Comparison of ENCODE assay signal across 22 cellular contexts in the genomic region with DNA sequence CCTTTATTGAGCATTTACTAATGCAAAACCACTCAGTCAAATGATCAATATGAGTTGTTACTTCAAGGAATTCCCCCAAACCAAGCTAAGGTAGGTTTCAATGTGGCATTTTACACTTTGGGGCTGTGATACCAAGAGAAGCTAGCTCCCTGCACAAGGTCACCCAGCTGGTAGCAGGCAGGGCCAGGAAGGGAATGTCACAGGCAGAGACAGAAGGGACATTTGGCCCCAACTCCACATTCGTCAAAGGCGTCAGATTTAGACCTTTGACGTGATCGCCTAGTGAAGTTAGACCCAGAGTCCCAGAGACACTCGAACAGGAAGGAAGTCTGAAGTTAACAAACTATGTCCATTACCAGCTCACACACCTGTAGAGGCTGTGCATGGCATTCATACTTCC. TPM values are rescaled to one million over a fixed set of nuclear protein-coding genes. Genes with fewer than 3 reads are reported as not detected.
A peak's percentile ranks its signal among the peaks of the same experiment; 100 is the strongest.
DNase-seq lines count a peak whose midpoint lies in the region; ATAC-seq, FAIRE-seq and TF ChIP-seq lines count a peak whose summit lies in the region.
"Had no signal": no experiment of that assay in that cellular context is flagged by ENCODE, and none has a peak within 500 bp of the region (broad histone marks: within the 10 kb centered on the region; RNA-seq: fewer than 3 reads in every experiment).

No MANE protein-coding gene starts in this region.

- no peaks in the 10 kb centered on the region for H3K27me3 Mint-ChIP-seq in naive B cell
- no peaks in the 10 kb centered on the region for H3K27me3 Mint-ChIP-seq in activated CD4-positive, alpha-beta T cell treated with anti-CD3 and anti-CD28 coated beads for 36 hours
- no peaks in the 10 kb centered on the region for H3K27me3 Mint-ChIP-seq in activated CD4-positive, alpha-beta T cell treated with anti-CD3 and anti-CD28 coated beads, Interleukin-2, amount 10 ng/mL, durations not matched to agents 24 days and 14 days
- H3K27me3 Mint-ChIP-seq: CD4-positive, CD25-positive, alpha-beta regulatory T cell had no signal

- H3K23me2 ChIP-seq in H1 (ENCODE audit: low read depth, low read length) = peaks cover 2% of the 10 kb centered on the region; the same call in 1 of the 2 replicates

- H3K56ac ChIP-seq in H1 (replicated peaks; ENCODE audit: insufficient read length, low read depth, low read length) = no peak overlapping the region

- no peak for ATAC-seq in HepG2
- no peak for ATAC-seq in right lobe of liver
- peak; percentile 53 to 85 for ATAC-seq in naive B cell (ENCODE audit: low read depth in 2 of 2)
- ATAC-seq in activated CD4-positive, alpha-beta T cell treated with anti-CD3 and anti-CD28 coated beads for 36 hours = no peak

- no peak for TF ChIP-seq RAD21 in HepG2 (CRISPR knock-in tag; IDR thresholded peaks at IDR 0.05)
- no peak for TF ChIP-seq RAD21 in H1 (IDR thresholded peaks at IDR 0.05 in 1 of 2, conservative IDR thresholded peaks at IDR 0.05 in 1 of 2; ENCODE audit: low read depth in 2 of 2, low read length in 2 of 2)

- 21% methylated on average over 5 of the region's 5 CpGs for WGBS in HepG2 (ENCODE audit: low lambda C conversion rate)
- 63% methylated on average over 2 of the region's 5 CpGs for WGBS in right lobe of liver (ENCODE audit: insufficient coverage, low coverage, low lambda C conversion rate, missing lambda C conversion rate)
- 85% methylated on average over 5 of the region's 5 CpGs; no CpG with 5 or more reads in 1 of the 2 experiments for WGBS in H1 (ENCODE audit: extremely low coverage in 1 of 2, insufficient coverage in 1 of 2, insufficient read length in 1 of 2, insufficient replicate concordance in 2 of 2, low coverage in 1 of 2, low lambda C conversion rate in 2 of 2, missing lambda C conversion rate in 1 of 2), 2 experiments

- H3K4me1 ChIP-seq in HepG2 (ENCODE audit: insufficient read depth, low read length) = peaks cover 61% of the 10 kb centered on the region
- no peaks in the 10 kb centered on the region for H3K4me1 ChIP-seq in right lobe of liver
- peaks cover 0 to 2% (median 0%) of the 10 kb centered on the region in 4 experiments; a peak in 1 of 7 replicates for H3K4me1 ChIP-seq in H1 (replicated peaks in 1 of 4; ENCODE audit: control insufficient read depth in 3 of 4, insufficient read depth in 4 of 4, low read length in 3 of 4)

- no peak for TF ChIP-seq CTCF in HepG2 (CRISPR knock-in tag; IDR thresholded peaks at IDR 0.05)
- TF ChIP-seq CTCF in right lobe of liver (IDR thresholded peaks at IDR 0.05) = no peak
- TF ChIP-seq CTCF in H1 (IDR thresholded peaks at IDR 0.05; ENCODE audit: control extremely low read depth in 1 of 3, insufficient read depth in 1 of 3, low read depth in 1 of 3, low read length in 3 of 3) = no peak

- in situ Hi-C loops in HepG2 (cut with HindIII; ENCODE audit: extremely low pct_ligation_motif_present, low pct_unique_long_range_greater_than_20kb) = no loop called here

- H2BK120ac ChIP-seq in H1 (replicated peaks; ENCODE audit: low read depth, low read length) = no peak overlapping the region

- peak overlapping the region in 1 of 8 donors; percentile 23 for H3K4me3 Mint-ChIP-seq in naive B cell
- no peak overlapping the region for H3K4me3 Mint-ChIP-seq in activated CD4-positive, alpha-beta T cell treated with anti-CD3 and anti-CD28 coated beads for 36 hours
- no peak overlapping the region for H3K4me3 Mint-ChIP-seq in activated CD4-positive, alpha-beta T cell treated with anti-CD3 and anti-CD28 coated beads, Interleukin-2, amount 10 ng/mL, durations not matched to agents 24 days and 14 days
- H3K4me3 Mint-ChIP-seq: CD4-positive, CD25-positive, alpha-beta regulatory T cell had no signal

- no peak for TF ChIP-seq EP300 in HepG2 (IDR thresholded peaks at IDR 0.05; ENCODE audit: low read depth in 2 of 2, low read length in 2 of 2)
- TF ChIP-seq EP300 in HepG2 (CRISPR knock-in tag; IDR thresholded peaks at IDR 0.05; ENCODE audit: borderline replicate concordance) = no peak
- no peak for TF ChIP-seq EP300 in H1 (IDR thresholded peaks at IDR 0.05; ENCODE audit: borderline replicate concordance in 1 of 2, low read depth in 2 of 2, low read length in 2 of 2)

- no peak overlapping the region for H2BK15ac ChIP-seq in H1 (ENCODE audit: low read length)

- H3K9me3 ChIP-seq in HepG2 (ENCODE audit: low read length) (no peaks in the 10 kb centered on the region), right lobe of liver (no peaks in the 10 kb centered on the region), H1 (ENCODE audit: insufficient read depth in 2 of 2, low read depth in 1 of 2, low read length in 1 of 2) (no peaks in the 10 kb centered on the region)
- H3K9me3 ChIP-seq: upper lobe of left lung had no signal

- H2AFZ ChIP-seq in HepG2 (ENCODE audit: low read length) = no peak overlapping the region
- no peak overlapping the region for H2AFZ ChIP-seq in H1 (ENCODE audit: low read length)
- H2AFZ ChIP-seq: PC-9 had no signal

- H4K8ac ChIP-seq in H1 (ENCODE audit: extremely low read depth, insufficient read depth, low read length) = no peak overlapping the region

- no peak overlapping the region for H2BK5ac ChIP-seq in H1 (ENCODE audit: low read depth, low read length)

- CTCF ChIA-PET in HepG2 (lab: Yijun Ruan, JAX; ENCODE audit: low intra/inter-chr PET ratio, low total read pairs) (no interaction called here), H1 (lab: Charles Lee; ENCODE audit: partially characterized antibody) (interaction anchor here (1.6 kb wide), 1 partner anchor 38 kb away, joined by 4 read pairs; no protein-coding TSS in a partner anchor)
- CTCF ChIA-PET in activated CD4-positive, alpha-beta T cell treated with anti-CD3 and anti-CD28 coated beads for 36 hours (lab: Charles Lee) = interaction anchor here (0.9 kb wide), 1 partner anchor 10 kb away, joined by 3 read pairs; no protein-coding TSS in a partner anchor

- H3K36me3 ChIP-seq in HepG2 (replicated peaks in 1 of 2; ENCODE audit: control insufficient read depth in 1 of 2, insufficient read depth in 2 of 2, low read length in 2 of 2) = no peaks in the 10 kb centered on the region
- no peaks in the 10 kb centered on the region for H3K36me3 ChIP-seq in right lobe of liver
- no peaks in the 10 kb centered on the region for H3K36me3 ChIP-seq in H1 (ENCODE audit: control insufficient read depth in 2 of 4, insufficient read depth in 4 of 4, low read length in 3 of 4)
- H3K36me3 ChIP-seq: upper lobe of left lung had no signal

- no peak overlapping the region for H3K18ac ChIP-seq in H1 (ENCODE audit: extremely low read depth, low read length)

- no peak overlapping the region for H4K5ac ChIP-seq in H1 (ENCODE audit: insufficient read length, low read depth, low read length)

- intact Hi-C loops in HepG2 (cut with micrococcal nuclease; ENCODE audit: unreplicated experiment) (loop anchor here (2.0 kb wide), 1 partner anchor 15 kb away; no protein-coding TSS in a partner anchor), right lobe of liver (cut with DNase I) (no loop called here)
- intact Hi-C loops in activated CD4-positive, alpha-beta T cell treated with anti-CD3 and anti-CD28 coated beads for 36 hours (cut with DNase I, micrococcal nuclease) = no loop called here
- intact Hi-C loops in activated CD4-positive, alpha-beta T cell treated with anti-CD3 and anti-CD28 coated beads, Interleukin-2, amount 10 ng/mL, durations not matched to agents 24 days and 14 days (cut with micrococcal nuclease) = no loop called here

- H3K27me3 ChIP-seq in HepG2 (ENCODE audit: control insufficient read depth in 1 of 2, insufficient read depth in 2 of 2, low read length in 2 of 2) (no peaks in the 10 kb centered on the region), right lobe of liver (no peaks in the 10 kb centered on the region), H1 (replicated peaks in 1 of 4; ENCODE audit: control insufficient read depth in 3 of 4, extremely low read depth in 1 of 4, insufficient read depth in 3 of 4, low read length in 3 of 4) (no peaks in the 10 kb centered on the region)
- H3K27me3 ChIP-seq: upper lobe of left lung had no signal

- H3K27ac ChIP-seq in HepG2 (ENCODE audit: extremely low read length, insufficient read depth, low read length) = no peak overlapping the region
- no peak overlapping the region for H3K27ac ChIP-seq in right lobe of liver
- H3K27ac ChIP-seq in H1 (ENCODE audit: low read depth, low read length) = no peak overlapping the region
- H3K27ac ChIP-seq: PC-9, skin epidermis, upper lobe of left lung had no signal

- H3K79me2 ChIP-seq in HepG2 (ENCODE audit: insufficient read depth, low read length) (no peaks in the 10 kb centered on the region), H1 (ENCODE audit: control insufficient read depth in 1 of 2, insufficient read depth in 2 of 2, low read length in 2 of 2) (no peaks in the 10 kb centered on the region)

- H4K20me1 ChIP-seq in HepG2 (ENCODE audit: insufficient read depth, low read length) (no peaks in the 10 kb centered on the region), H1 (replicated peaks in 1 of 2; ENCODE audit: control insufficient read depth in 1 of 2, insufficient read depth in 2 of 2, low read length in 2 of 2) (no peaks in the 10 kb centered on the region)

- no peaks in the 10 kb centered on the region for H3K36me3 Mint-ChIP-seq in naive B cell
- H3K36me3 Mint-ChIP-seq in activated CD4-positive, alpha-beta T cell treated with anti-CD3 and anti-CD28 coated beads for 36 hours (ENCODE audit: low read depth) = no peaks in the 10 kb centered on the region
- no peaks in the 10 kb centered on the region for H3K36me3 Mint-ChIP-seq in activated CD4-positive, alpha-beta T cell treated with anti-CD3 and anti-CD28 coated beads, Interleukin-2, amount 10 ng/mL, durations not matched to agents 24 days and 14 days (ENCODE audit: low read depth)
- H3K36me3 Mint-ChIP-seq: CD4-positive, CD25-positive, alpha-beta regulatory T cell had no signal

- BruUV-seq in HepG2 (replicated peaks; lab: Mats Ljungman, UMichigan) = no TSS peak

- DNase-seq in HepG2 (ENCODE audit: low spot score) = peak; percentile 26
- DNase-seq in right lobe of liver = no peak
- DNase-seq in H1 (ENCODE audit: low read depth in 1 of 2, low spot score in 2 of 2) = no peak
- no peak for DNase-seq in naive B cell
- DNase-seq in activated CD4-positive, alpha-beta T cell treated with anti-CD3 and anti-CD28 coated beads for 36 hours = no peak
- no peak for DNase-seq in activated CD4-positive, alpha-beta T cell treated with anti-CD3 and anti-CD28 coated beads, Interleukin-2, amount 10 ng/mL, durations not matched to agents 24 days and 14 days
- no peak for DNase-seq in DMS153 treated with DMSO at 0.1 percent for 48 hours (lab: John Stamatoyannopoulos, UW; ENCODE audit: unreplicated experiment)
- no peak for DNase-seq in inferior parietal cortex (ENCODE audit: extremely low spot score)
- DNase-seq: activated T-cell treated with anti-CD3 and anti-CD28 coated beads, Interleukin-2, amount 50 U/mL, for 1 hour; CD4-positive, CD25-positive, alpha-beta regulatory T cell; effector CD4-positive, alpha-beta T cell; HCEC 1CT; MV-4-11; NCI-H2081; NCI-H526; PC-9; upper lobe of left lung had no signal

- peaks cover 0 to 1% (median 0%) of the 10 kb centered on the region in 7 donors for H3K9me3 Mint-ChIP-seq in naive B cell
- no peaks in the 10 kb centered on the region for H3K9me3 Mint-ChIP-seq in activated CD4-positive, alpha-beta T cell treated with anti-CD3 and anti-CD28 coated beads for 36 hours (ENCODE audit: low read depth)
- H3K9me3 Mint-ChIP-seq in activated CD4-positive, alpha-beta T cell treated with anti-CD3 and anti-CD28 coated beads, Interleukin-2, amount 10 ng/mL, durations not matched to agents 24 days and 14 days = no peaks in the 10 kb centered on the region
- H3K9me3 Mint-ChIP-seq: activated naive CD4-positive, alpha-beta T cell treated with anti-CD3 and anti-CD28 coated beads, Interleukin-2, amount 50 U/mL, for 72 hours had no signal

- no peak overlapping the region for H3K14ac ChIP-seq in H1 (ENCODE audit: insufficient read length)

- H3K4ac ChIP-seq in H1 (replicated peaks; ENCODE audit: insufficient read length, low read depth, low read length) = no peak overlapping the region

- H3K9ac ChIP-seq in HepG2 (ENCODE audit: insufficient read depth, low read depth, low read length) (no peak overlapping the region), H1 (replicated peaks in 1 of 4; ENCODE audit: extremely low read depth in 1 of 4, low read depth in 3 of 4, low read length in 3 of 4) (no peak overlapping the region)

- no peak overlapping the region for H2BK20ac ChIP-seq in H1 (ENCODE audit: low read length)

- no peak for TF ChIP-seq POLR2A in HepG2 (IDR thresholded peaks at IDR 0.05; ENCODE audit: insufficient read depth in 1 of 2, low read depth in 2 of 2, low read length in 2 of 2)
- no peak for TF ChIP-seq POLR2A in right lobe of liver (IDR thresholded peaks at IDR 0.05)
- no peak for TF ChIP-seq POLR2A in H1 (IDR thresholded peaks at IDR 0.05; ENCODE audit: control extremely low read depth in 1 of 2, low read depth in 2 of 2, low read length in 2 of 2)

- POLR2A ChIA-PET in HepG2 (lab: Yijun Ruan, JAX) = interaction anchor here (1.4 to 2.9 kb wide), 2 partner anchors 130 to 142 kb away, joined by 4 to 14 read pairs; a partner anchor contains a TSS
- POLR2A ChIA-PET in H1 (lab: Charles Lee; ENCODE audit: partially characterized antibody) = no interaction called here
- POLR2A ChIA-PET in activated CD4-positive, alpha-beta T cell treated with anti-CD3 and anti-CD28 coated beads for 36 hours (lab: Charles Lee) = interaction anchor here (0.6 kb wide), 1 partner anchor 86 kb away, joined by 4 read pairs; no protein-coding TSS in a partner anchor

- no peak overlapping the region for H4K91ac ChIP-seq in H1 (replicated peaks; ENCODE audit: insufficient read length, low read length)

- FAIRE-seq in HepG2 (lab: Jason Lieb, UNC) = no peak
- FAIRE-seq in H1 (lab: Jason Lieb, UNC) = no peak
- FAIRE-seq: A204.1, TTC549 had no signal

- H3K4me2 ChIP-seq in HepG2 (ENCODE audit: low read depth, low read length) = peak overlapping the region; percentile 33; the same call in 1 of the 2 replicates
- H3K4me2 ChIP-seq in H1 (ENCODE audit: insufficient read depth in 1 of 2, low read depth in 2 of 2, low read length in 2 of 2) = no peak overlapping the region
- H3K4me2 ChIP-seq: PC-9 had no signal

- peak overlapping the region; percentile 68; the same call in 1 of the 2 replicates for H2BK12ac ChIP-seq in H1 (ENCODE audit: low read depth, low read length)

- peaks cover 4 to 7% (median 6%) of the 10 kb centered on the region in 3 donors for H3K4me1 Mint-ChIP-seq in naive B cell
- peaks cover 9% of the 10 kb centered on the region for H3K4me1 Mint-ChIP-seq in activated CD4-positive, alpha-beta T cell treated with anti-CD3 and anti-CD28 coated beads for 36 hours
- peaks cover 10% of the 10 kb centered on the region for H3K4me1 Mint-ChIP-seq in activated CD4-positive, alpha-beta T cell treated with anti-CD3 and anti-CD28 coated beads, Interleukin-2, amount 10 ng/mL, durations not matched to agents 24 days and 14 days

- H3K27ac Mint-ChIP-seq in naive B cell = peak overlapping the region in 5 of 6 donors; percentile 17 to 88 (median 47)
- no peak overlapping the region for H3K27ac Mint-ChIP-seq in activated CD4-positive, alpha-beta T cell treated with anti-CD3 and anti-CD28 coated beads for 36 hours
- no peak overlapping the region for H3K27ac Mint-ChIP-seq in activated CD4-positive, alpha-beta T cell treated with anti-CD3 and anti-CD28 coated beads, Interleukin-2, amount 10 ng/mL, durations not matched to agents 24 days and 14 days

- 0 out of 6 replicates have a peak overlapping the region, but pooled peaks of 1 of the 3 experiments have one; percentile 8 for H3K4me3 ChIP-seq in HepG2 (replicated peaks in 1 of 3; ENCODE audit: insufficient read depth in 1 of 3, low read depth in 2 of 3, low read length in 3 of 3)
- H3K4me3 ChIP-seq in right lobe of liver = no peak overlapping the region
- H3K4me3 ChIP-seq in H1 (ENCODE audit: extremely low read depth in 1 of 4, insufficient read depth in 2 of 4, low read depth in 3 of 4, low read length in 4 of 4) = no peak overlapping the region
- H3K4me3 ChIP-seq: PC-9, skin epidermis, upper lobe of left lung had no signal

- no peak overlapping the region for H2AK5ac ChIP-seq in H1 (ENCODE audit: low read depth, low read length)

- peak overlapping the region; percentile 70 for H3K23ac ChIP-seq in H1 (ENCODE audit: insufficient read length)

- no peaks in the 10 kb centered on the region for H3K79me1 ChIP-seq in H1 (ENCODE audit: low read depth, low read length)

RNA-seq across cellular contexts. Expression of a gene that starts 5.5 kb away (rescaled TPM):
- 53.7 and 72.7 TPM in 2 replicates for total RNA-seq in HepG2 (2016; rRNA removed; fragmentation: Illumina TruSeq; extraction: Trizol)
- total RNA-seq in HepG2 (2016; cell fraction: cytosol; rRNA removed; fragmentation: Illumina TruSeq; extraction: Trizol; ENCODE audit: low read depth) = 52.2 and 56.7 TPM in 2 replicates
- total RNA-seq in HepG2 (2016; cell fraction: insoluble cytoplasmic fraction; rRNA removed; fragmentation: Illumina TruSeq; extraction: Trizol) = 50.1 and 65.9 TPM in 2 replicates
- 45.7 and 53.5 TPM in 2 replicates for total RNA-seq in HepG2 (2016; cell fraction: membrane; rRNA removed; fragmentation: Illumina TruSeq; extraction: Trizol)
- 131 and 149 TPM in 2 replicates for total RNA-seq in HepG2 (2016; cell fraction: nucleus; rRNA removed; fragmentation: Illumina TruSeq; extraction: Trizol)
- polyA plus RNA-seq in HepG2 (2011; rRNA removed) = 39.1 and 48.7 TPM in 2 replicates
- 16.8 and 24.6 TPM in 2 replicates for polyA plus RNA-seq in HepG2 (2011; cell fraction: cytosol; rRNA removed)
- 87.4 and 101 TPM in 2 replicates for polyA plus RNA-seq in HepG2 (2011; cell fraction: nucleus; rRNA removed)
- polyA plus RNA-seq in HepG2 (2012) = 39.6 and 43.6 TPM in 2 replicates
- 2.1 and 2.8 TPM in 2 replicates for polyA plus RNA-seq in HepG2 (2016; cell fraction: cytosol; fragmentation: Illumina TruSeq; extraction: Trizol; ENCODE audit: low read depth)
- 29.8 and 31.4 TPM in 2 replicates for polyA plus RNA-seq in HepG2 (2016; cell fraction: insoluble cytoplasmic fraction; fragmentation: Illumina TruSeq; extraction: Trizol; ENCODE audit: low read depth)
- 4.7 and 5.7 TPM in 2 replicates for polyA plus RNA-seq in HepG2 (2016; cell fraction: membrane; fragmentation: Illumina TruSeq; extraction: Trizol; ENCODE audit: low read depth)
- 100 and 114 TPM in 2 replicates for polyA plus RNA-seq in HepG2 (2016; cell fraction: nucleus; fragmentation: Illumina TruSeq; extraction: Trizol; ENCODE audit: insufficient read depth, low read depth)
- polyA minus RNA-seq in HepG2 (2011; rRNA and poly(A)+ RNA removed; ENCODE audit: low replicate concordance) = 109 and 150 TPM in 2 replicates
- 67.3 and 79.2 TPM in 2 replicates for polyA minus RNA-seq in HepG2 (2011; cell fraction: cytosol; rRNA and poly(A)+ RNA removed)
- polyA minus RNA-seq in HepG2 (2011; cell fraction: nucleus; rRNA and poly(A)+ RNA removed) = 508 and 586 TPM in 2 replicates
- total RNA-seq in right lobe of liver = 10 to 100 TPM; 29.6 to 45.9 (median 33.8) TPM
- total RNA-seq in H1 (2021; fragmentation: NEBNext Ultra II Directional; extraction: Animal tissue kit (Norgen Biotek cat#: 25700)) = 90.6 and 91.6 TPM in 2 replicates
- polyA plus RNA-seq in H1 (2011; rRNA removed) = 12.8 and 14.9 TPM in 2 replicates
- polyA plus RNA-seq in H1 (2011; cell fraction: cytosol; rRNA removed) = 21.0 TPM
- polyA plus RNA-seq in H1 (2011; cell fraction: nucleus; rRNA removed) = 31.4 TPM
- polyA plus RNA-seq in H1 (2012, experiment 1 of 2) = 13.9 to 24.9 TPM (median 19.6 TPM) in 4 replicates
- polyA plus RNA-seq in H1 (2012, experiment 2 of 2) = 0.89 TPM
- 14.3 TPM for polyA plus RNA-seq in H1 (2013, experiment 1 of 2)
- 11.6 TPM for polyA plus RNA-seq in H1 (2013, experiment 2 of 2)
- 147 and 216 TPM in 2 replicates for polyA minus RNA-seq in H1 (2011; rRNA and poly(A)+ RNA removed)
- polyA minus RNA-seq in H1 (2011; cell fraction: cytosol; rRNA and poly(A)+ RNA removed) = 55.2 TPM
- polyA minus RNA-seq in H1 (2011; cell fraction: nucleus; rRNA and poly(A)+ RNA removed) = 255 TPM
- 10 to 100 TPM; 13.4 to 28.7 (median 19.5) TPM for polyA plus RNA-seq in naive B cell (ENCODE audit: low read depth in 6 of 6)
- 100 to 1,000 TPM in 1 of 2 experiments, 10 to 100 TPM in 1; 82.2 to 101 TPM for total RNA-seq in activated CD4-positive, alpha-beta T cell treated with anti-CD3 and anti-CD28 coated beads for 36 hours
- total RNA-seq in activated CD4-positive, alpha-beta T cell treated with anti-CD3 and anti-CD28 coated beads, Interleukin-2, amount 10 ng/mL, durations not matched to agents 24 days and 14 days = 146 and 148 TPM in 2 replicates

RNA-seq across cellular contexts. Expression of a gene that starts 52.0 kb away (rescaled TPM):
- total RNA-seq in HepG2 (2016; rRNA removed; fragmentation: Illumina TruSeq; extraction: Trizol) = 1.2 TPM in 2 replicates
- total RNA-seq in HepG2 (2016; cell fraction: cytosol; rRNA removed; fragmentation: Illumina TruSeq; extraction: Trizol; ENCODE audit: low read depth) = 0.20 and 0.62 TPM in 2 replicates
- total RNA-seq in HepG2 (2016; cell fraction: insoluble cytoplasmic fraction; rRNA removed; fragmentation: Illumina TruSeq; extraction: Trizol) = 0.77 and 1.2 TPM in 2 replicates
- total RNA-seq in HepG2 (2016; cell fraction: membrane; rRNA removed; fragmentation: Illumina TruSeq; extraction: Trizol) = 0.62 and 0.74 TPM in 2 replicates
- 1.6 and 2.1 TPM in 2 replicates for total RNA-seq in HepG2 (2016; cell fraction: nucleus; rRNA removed; fragmentation: Illumina TruSeq; extraction: Trizol)
- 5.1 and 5.4 TPM in 2 replicates for polyA plus RNA-seq in HepG2 (2011; rRNA removed)
- polyA plus RNA-seq in HepG2 (2011; cell fraction: cytosol; rRNA removed) = 3.4 and 5.0 TPM in 2 replicates
- polyA plus RNA-seq in HepG2 (2011; cell fraction: nucleus; rRNA removed) = 4.3 and 4.5 TPM in 2 replicates
- 2.8 and 4.5 TPM in 2 replicates for polyA plus RNA-seq in HepG2 (2012)
- 0.16 and 0.23 TPM in 2 replicates for polyA plus RNA-seq in HepG2 (2016; cell fraction: cytosol; fragmentation: Illumina TruSeq; extraction: Trizol; ENCODE audit: low read depth)
- 1.0 and 1.1 TPM in 2 replicates for polyA plus RNA-seq in HepG2 (2016; cell fraction: insoluble cytoplasmic fraction; fragmentation: Illumina TruSeq; extraction: Trizol; ENCODE audit: low read depth)
- 0.37 and 0.55 TPM in 2 replicates for polyA plus RNA-seq in HepG2 (2016; cell fraction: membrane; fragmentation: Illumina TruSeq; extraction: Trizol; ENCODE audit: low read depth)
- 3.2 TPM in 2 replicates for polyA plus RNA-seq in HepG2 (2016; cell fraction: nucleus; fragmentation: Illumina TruSeq; extraction: Trizol; ENCODE audit: insufficient read depth, low read depth)
- polyA minus RNA-seq in HepG2 (2011; rRNA and poly(A)+ RNA removed; ENCODE audit: low replicate concordance) = 4.8 and 9.6 TPM in 2 replicates
- 6.1 and 6.4 TPM in 2 replicates for polyA minus RNA-seq in HepG2 (2011; cell fraction: cytosol; rRNA and poly(A)+ RNA removed)
- polyA minus RNA-seq in HepG2 (2011; cell fraction: nucleus; rRNA and poly(A)+ RNA removed) = 7.6 and 10.7 TPM in 2 replicates
- under 1 TPM; 0.16 to 0.37 (median 0.27) TPM for total RNA-seq in right lobe of liver
- 2.6 and 3.4 TPM in 2 replicates for total RNA-seq in H1 (2021; fragmentation: NEBNext Ultra II Directional; extraction: Animal tissue kit (Norgen Biotek cat#: 25700))
- polyA plus RNA-seq in H1 (2011; rRNA removed) = 2.0 and 2.3 TPM in 2 replicates
- 2.6 TPM for polyA plus RNA-seq in H1 (2011; cell fraction: cytosol; rRNA removed)
- 2.7 TPM for polyA plus RNA-seq in H1 (2011; cell fraction: nucleus; rRNA removed)
- 2.3 to 3.5 TPM (median 2.5 TPM) in 4 replicates for polyA plus RNA-seq in H1 (2012, experiment 1 of 2)
- polyA plus RNA-seq in H1 (2012, experiment 2 of 2) = 0.87 TPM
- 4.1 TPM for polyA plus RNA-seq in H1 (2013, experiment 1 of 2)
- polyA plus RNA-seq in H1 (2013, experiment 2 of 2) = 4.3 TPM
- polyA minus RNA-seq in H1 (2011; rRNA and poly(A)+ RNA removed) = 5.1 and 5.8 TPM in 2 replicates
- 3.1 TPM for polyA minus RNA-seq in H1 (2011; cell fraction: cytosol; rRNA and poly(A)+ RNA removed)
- 5.3 TPM for polyA minus RNA-seq in H1 (2011; cell fraction: nucleus; rRNA and poly(A)+ RNA removed)
- not detected for polyA plus RNA-seq in naive B cell (ENCODE audit: low read depth in 6 of 6)
- total RNA-seq in activated CD4-positive, alpha-beta T cell treated with anti-CD3 and anti-CD28 coated beads for 36 hours = not detected
- not detected in 2 replicates for total RNA-seq in activated CD4-positive, alpha-beta T cell treated with anti-CD3 and anti-CD28 coated beads, Interleukin-2, amount 10 ng/mL, durations not matched to agents 24 days and 14 days
- total RNA-seq: activated naive CD4-positive, alpha-beta T cell treated with anti-CD3 and anti-CD28 coated beads, Interleukin-2, amount 50 U/mL, for 72 hours; CD4-positive, CD25-positive, alpha-beta regulatory T cell; mononuclear cell had no signal

Comparison
In these comparisons a context has a peak if more than half of its experiments do, and no peak if none do; other contexts are left out.
1. ATAC-seq: peak in naive B cell (2 of 2); none in HepG2 (single experiment), right lobe of liver (0 of 4) and activated CD4-positive, alpha-beta T cell treated with anti-CD3 and anti-CD28 coated beads for 36 hours (single experiment).
2. H3K27ac Mint-ChIP-seq: peak in naive B cell (5 of 6); none in activated CD4-positive, alpha-beta T cell treated with anti-CD3 and anti-CD28 coated beads for 36 hours (single experiment) and activated CD4-positive, alpha-beta T cell treated with anti-CD3 and anti-CD28 coated beads, Interleukin-2, amount 10 ng/mL, durations not matched to agents 24 days and 14 days (single experiment).